ENCODE assay signal across 8 cellular contexts in genomic region chr9:39559384-39559783, GRCh38.
DNase-seq lines count a peak whose midpoint lies in the region; ATAC-seq, FAIRE-seq and TF ChIP-seq lines count a peak whose summit lies in the region.
"Not testable (repeated sequence)": the region's sequence is repeated elsewhere in the genome, so short reads cannot be mapped to it uniquely, and the experiment has no call there.

No MANE protein-coding gene starts in this region.

- intact Hi-C loops in left colon (cut with DNase I, micrococcal nuclease); spleen (cut with DNase I; ENCODE audit: low total_unique reads): not testable (repeated sequence)

- not testable (repeated sequence) for TF ChIP-seq POLR2A in H1 (IDR thresholded peaks at IDR 0.05; ENCODE audit: control extremely low read depth in 1 of 2, low read depth in 2 of 2, low read length in 2 of 2); spleen (IDR thresholded peaks at IDR 0.05)

- TF ChIP-seq CTCF in H1 (IDR thresholded peaks at IDR 0.05; ENCODE audit: control extremely low read depth in 1 of 3, insufficient read depth in 1 of 3, low read depth in 1 of 3, low read length in 3 of 3), result peak; percentile 8 to 22 (median 15); a peak in 2 of 4 replicates
- peak in 2 of 11 experiments; percentile 23 to 25 for TF ChIP-seq CTCF in spleen (IDR thresholded peaks at IDR 0.05 in 8 of 11, conservative IDR thresholded peaks at IDR 0.05 in 3 of 11)

- not testable (repeated sequence) for H3K79me1 ChIP-seq in H1 (ENCODE audit: low read depth, low read length)

- not testable (repeated sequence) for H2BK20ac ChIP-seq in H1 (ENCODE audit: low read length)

- H4K5ac ChIP-seq in H1 (ENCODE audit: insufficient read length, low read depth, low read length), result not testable (repeated sequence)

- POLR2A ChIA-PET in H1 (lab: Charles Lee; ENCODE audit: partially characterized antibody), result not testable (repeated sequence)

- not testable (repeated sequence) for H4K91ac ChIP-seq in H1 (replicated peaks; ENCODE audit: insufficient read length, low read length)

- not testable (repeated sequence) for H2BK15ac ChIP-seq in H1 (ENCODE audit: low read length)

- WGBS in H1 (ENCODE audit: extremely low coverage in 1 of 2, insufficient coverage in 1 of 2, insufficient read length in 1 of 2, insufficient replicate concordance in 2 of 2, low coverage in 1 of 2, low lambda C conversion rate in 2 of 2, missing lambda C conversion rate in 1 of 2), 2 experiments, result 80% methylated on average over 8 of the region's 8 CpGs; no CpG with 5 or more reads in 1 of the 2 experiments
- WGBS in spleen, 5 donors, result 80 to 84% (median 81%) methylated on average over 8 of the region's 8 CpGs

- not testable (repeated sequence) for H3K4me3 ChIP-seq in H1 (ENCODE audit: extremely low read depth in 1 of 4, insufficient read depth in 2 of 4, low read depth in 3 of 4, low read length in 4 of 4); spleen

- not testable (repeated sequence) for H3K4me2 ChIP-seq in H1 (ENCODE audit: insufficient read depth in 1 of 2, low read depth in 2 of 2, low read length in 2 of 2)

- not testable (repeated sequence) for H3K23me2 ChIP-seq in H1 (ENCODE audit: low read depth, low read length)

- H2AK5ac ChIP-seq in H1 (ENCODE audit: low read depth, low read length), result not testable (repeated sequence)

- not testable (repeated sequence) for H2BK5ac ChIP-seq in H1 (ENCODE audit: low read depth, low read length)

- TF ChIP-seq RAD21 in H1 (IDR thresholded peaks at IDR 0.05 in 1 of 2, conservative IDR thresholded peaks at IDR 0.05 in 1 of 2; ENCODE audit: low read depth in 2 of 2, low read length in 2 of 2), result peak; percentile 25 to 31

- peak; percentile 47 for ATAC-seq in GM18520 (IDR thresholded peaks at IDR 0.05; ENCODE audit: unreplicated experiment)
- ATAC-seq in left colon, result not testable (repeated sequence)

- not testable (repeated sequence) for H3K27ac ChIP-seq in H1 (ENCODE audit: low read depth, low read length); spleen

- CTCF ChIA-PET in H1 (lab: Charles Lee; ENCODE audit: partially characterized antibody), result not testable (repeated sequence)

- not testable (repeated sequence) for H2BK120ac ChIP-seq in H1 (replicated peaks; ENCODE audit: low read depth, low read length)

- H3K56ac ChIP-seq in H1 (replicated peaks; ENCODE audit: insufficient read length, low read depth, low read length), result not testable (repeated sequence)

- H3K79me2 ChIP-seq in H1 (ENCODE audit: control insufficient read depth in 1 of 2, insufficient read depth in 2 of 2, low read length in 2 of 2), result not testable (repeated sequence)

- not testable (repeated sequence) for H2AFZ ChIP-seq in H1 (ENCODE audit: low read length)

- H4K20me1 ChIP-seq in H1 (replicated peaks in 1 of 2; ENCODE audit: control insufficient read depth in 1 of 2, insufficient read depth in 2 of 2, low read length in 2 of 2), result not testable (repeated sequence)

- TF ChIP-seq EP300 in H1 (IDR thresholded peaks at IDR 0.05; ENCODE audit: borderline replicate concordance in 1 of 2, low read depth in 2 of 2, low read length in 2 of 2), result not testable (repeated sequence)

- H3K27me3 ChIP-seq in H1 (replicated peaks in 1 of 4; ENCODE audit: control insufficient read depth in 3 of 4, extremely low read depth in 1 of 4, insufficient read depth in 3 of 4, low read length in 3 of 4); spleen (replicated peaks in 1 of 7): not testable (repeated sequence)

- H3K4me1 ChIP-seq in H1 (replicated peaks in 1 of 4; ENCODE audit: control insufficient read depth in 3 of 4, insufficient read depth in 4 of 4, low read length in 3 of 4); spleen: not testable (repeated sequence)

- not testable (repeated sequence) for H2BK12ac ChIP-seq in H1 (ENCODE audit: low read depth, low read length)

- not testable (repeated sequence) for H3K18ac ChIP-seq in H1 (ENCODE audit: extremely low read depth, low read length)

- not testable (repeated sequence) for H4K8ac ChIP-seq in H1 (ENCODE audit: extremely low read depth, insufficient read depth, low read length)

- FAIRE-seq in H1 (lab: Jason Lieb, UNC), result not testable (repeated sequence)

- peak; percentile 30 to 41 for DNase-seq in AML-193 (lab: John Stamatoyannopoulos, UW)
- peak; percentile 52 for DNase-seq in NCI-H146 (lab: John Stamatoyannopoulos, UW)
- DNase-seq in T-helper 1 cell, result peak in 3 of 5 donors; percentile 13 to 22 (median 13)
- peak; percentile 7 for DNase-seq in activated T-helper 1 cell treated with Interleukin-2 at 50 U/mL for 16 hours (ENCODE audit: low read depth)
- DNase-seq in H1 (ENCODE audit: low read depth in 1 of 2, low spot score in 2 of 2), result peak in 1 of 2 experiments; percentile 75
- DNase-seq in left colon, result peak; percentile 14 to 22
- peak; percentile 76 for DNase-seq in spleen

- H3K36me3 ChIP-seq in H1 (ENCODE audit: control insufficient read depth in 2 of 4, insufficient read depth in 4 of 4, low read length in 3 of 4); spleen: not testable (repeated sequence)

- not testable (repeated sequence) for H3K9ac ChIP-seq in H1 (replicated peaks in 1 of 4; ENCODE audit: extremely low read depth in 1 of 4, low read depth in 3 of 4, low read length in 3 of 4)

- H3K4ac ChIP-seq in H1 (replicated peaks; ENCODE audit: insufficient read length, low read depth, low read length), result not testable (repeated sequence)

- not testable (repeated sequence) for H3K23ac ChIP-seq in H1 (ENCODE audit: insufficient read length)

- H3K9me3 ChIP-seq in H1 (ENCODE audit: insufficient read depth in 2 of 2, low read depth in 1 of 2, low read length in 1 of 2); spleen: not testable (repeated sequence)

- not testable (repeated sequence) for H3K14ac ChIP-seq in H1 (ENCODE audit: insufficient read length)
